ENCODE assay signal across 8 cellular contexts in genomic region chr10:128069351-128070051, GRCh38. TPM values are rescaled to one million over a fixed set of nuclear protein-coding genes. Genes with fewer than 3 reads are reported as not detected.
DNase-seq lines count a peak whose midpoint lies in the region; ATAC-seq and TF ChIP-seq lines count a peak whose summit lies in the region.

No MANE protein-coding gene starts in this region.

- TF ChIP-seq CTCF in GM13977 (IDR thresholded peaks at IDR 0.05; ENCODE audit: extremely low read depth, insufficient read depth, missing control alignments) (peak; percentile 88), colonic mucosa (IDR thresholded peaks at IDR 0.05) (peak; percentile 71), right lobe of liver (IDR thresholded peaks at IDR 0.05) (peak; percentile 75 to 87 (median 82))

- H3K9ac ChIP-seq in colonic mucosa (ENCODE audit: low read depth in 2 of 2, low read length in 2 of 2): no peak overlapping the region

- peaks cover 3% of the 10 kb centered on the region for H3K36me3 ChIP-seq in colonic mucosa
- H3K36me3 ChIP-seq in right lobe of liver: peaks cover 0 to 2% (median 0%) of the 10 kb centered on the region in 4 donors

- intact Hi-C loops in colonic mucosa (cut with DNase I) (loop anchor here (5.0 to 10.0 kb wide), 3 partner anchors 55 to 202 kb away; partner anchors contain the start of gene PTPRE), right lobe of liver (cut with DNase I) (loop anchor here in 1 of 2 donors (10.0 kb wide), 2 partner anchors 75 to 165 kb away; partner anchors contain the start of gene PTPRE)

- no peaks in the 10 kb centered on the region for H3K9me3 ChIP-seq in colonic mucosa
- H3K9me3 ChIP-seq in right lobe of liver: no peaks in the 10 kb centered on the region

- in situ Hi-C loops in GM13977 (cut with MboI; ENCODE audit: low pct_unique_long_range_greater_than_20kb, low sequenced_read_pairs, unreplicated experiment): no loop called here

- WGBS in right lobe of liver (ENCODE audit: insufficient coverage, low coverage, low lambda C conversion rate, missing lambda C conversion rate): 25% methylated on average over 16 of the region's 28 CpGs

- H3K4me1 ChIP-seq in colonic mucosa (no peaks in the 10 kb centered on the region), right lobe of liver (no peaks in the 10 kb centered on the region)

- H3K27me3 ChIP-seq in colonic mucosa (no peaks in the 10 kb centered on the region), right lobe of liver (no peaks in the 10 kb centered on the region)

- TF ChIP-seq POLR2A in right lobe of liver (IDR thresholded peaks at IDR 0.05): no peak

- H3K4me3 ChIP-seq in colonic mucosa (no peak overlapping the region), right lobe of liver (no peak overlapping the region)

- ATAC-seq in HG03139 (IDR thresholded peaks at IDR 0.05; ENCODE audit: unreplicated experiment) (peak; percentile 27), right lobe of liver (peak; percentile 82 to 89 (median 84))

- DNase-seq in 8988T (peak; percentile 61), GM13977 (ENCODE audit: low spot score) (peak; percentile 84), NCI-H460 (ENCODE audit: extremely low read depth, low read depth) (peak; percentile 61), colonic mucosa (peak; percentile 64), right lobe of liver (peak in 2 of 3 donors; percentile 77 to 82)
- peak; percentile 82 to 83 for DNase-seq in activated CD4-positive, alpha-beta T cell treated with anti-CD3 and anti-CD28 coated beads for 4 hours
- DNase-seq in stimulated activated CD4-positive, alpha-beta T cell treated with anti-CD3 and anti-CD28 coated beads, TNF-alpha, amount 100 ng/mL, for 4 hours (ENCODE audit: low read depth in 3 of 3): peak; percentile 52 to 71 (median 69)

- H3K27ac ChIP-seq in colonic mucosa (no peak overlapping the region), right lobe of liver (no peak overlapping the region)

RNA-seq across cellular contexts. Expression of gene MKI67, which starts 56.7 kb away (rescaled TPM):
- 26.0 and 29.7 TPM in 2 replicates for total RNA-seq in NCI-H460 (2014; rRNA removed; shearing (Covaris generic))
- polyA plus RNA-seq in NCI-H460 (2014; cell fraction: nucleus; rRNA removed): 15.3 and 18.3 TPM in 2 replicates
- total RNA-seq in colonic mucosa (100 to 1,000 TPM in 1 of 2 donors, 10 to 100 TPM in 1; 40.2 to 148 TPM), right lobe of liver (1 to 10 TPM in 4 of 6 experiments, under 1 TPM in 2; 0.42 to 4.6 (median 1.9) TPM)
